In genomic region chr1:5992034-5992813, GRCh38 we compare ENCODE assay signal across 8 cellular contexts. TPM values are rescaled to one million over a fixed set of nuclear protein-coding genes. Genes with fewer than 3 reads are reported as not detected.
DNase-seq lines count a peak whose midpoint lies in the region; ATAC-seq, FAIRE-seq and TF ChIP-seq lines count a peak whose summit lies in the region.

NPHP4 (minus strand) TSS chr1:5992425; CDS start chr1:5986289, 6,136 bp downstream.

- FAIRE-seq in kidney (lab: Jason Lieb, UNC) = peak; percentile 99

- peaks cover 23% of the 10 kb centered on the region for H3K4me1 Mint-ChIP-seq in chondrocyte (ENCODE audit: low read depth)

- H3K36me3 Mint-ChIP-seq in chondrocyte (ENCODE audit: low read depth) = no peaks in the 10 kb centered on the region

- peak within 1 kb of the TSS; percentile 73 to 75 for H3K4me3 ChIP-seq in kidney (ENCODE audit: low read length in 2 of 2)

- H3K4me1 ChIP-seq in kidney (ENCODE audit: control insufficient read depth in 1 of 2, insufficient read depth in 1 of 2, low read depth in 1 of 2, low read length in 2 of 2) = peaks cover 0 to 13% of the 10 kb centered on the region in 2 donors

- peak within 1 kb of the TSS; percentile 82 for H3K4me3 Mint-ChIP-seq in chondrocyte (ENCODE audit: unreplicated experiment)

- TF ChIP-seq CTCF in chondrocyte (IDR thresholded peaks at IDR 0.05) = peak; percentile 12
- no peak for TF ChIP-seq CTCF in kidney (IDR thresholded peaks at IDR 0.05; ENCODE audit: borderline replicate concordance, extremely low read depth, insufficient read depth)

- peak within 1 kb of the TSS; percentile 85 to 89 for H3K27ac ChIP-seq in kidney (ENCODE audit: low read depth in 2 of 2, low read length in 2 of 2)

- H3K36me3 ChIP-seq in kidney (ENCODE audit: control insufficient read depth in 1 of 2, insufficient read depth in 2 of 2, low read length in 2 of 2) = no peaks in the 10 kb centered on the region

- H3K9ac ChIP-seq in kidney (ENCODE audit: low read length in 2 of 2) = peak within 1 kb of the TSS in 1 of 2 donors; percentile 28

- no peaks in the 10 kb centered on the region for H3K27me3 Mint-ChIP-seq in chondrocyte (ENCODE audit: low read depth)

- H3K9me3 ChIP-seq in kidney (ENCODE audit: control insufficient read depth in 1 of 2, low read length in 2 of 2) = no peaks in the 10 kb centered on the region

- DNase-seq in AG20443 (ENCODE audit: low spot score) (peak; percentile 99), NCI-H510A treated with DMSO at 0.1 percent for 48 hours (lab: John Stamatoyannopoulos, UW) (peak; percentile 100), chondrocyte (ENCODE audit: low spot score) (peak; percentile 100), kidney (peak; percentile 100)
- peak; percentile 98 to 99 for DNase-seq in activated CD4-positive, alpha-beta T cell treated with anti-CD3 and anti-CD28 coated beads for 24 hours (ENCODE audit: low read depth in 2 of 2)
- DNase-seq in stimulated activated CD4-positive, alpha-beta T cell treated with anti-CD3 and anti-CD28 coated beads, Interleukin-15, amount 100 ng/mL, for 24 hours = peak; percentile 99

- ATAC-seq in GM19043 (IDR thresholded peaks at IDR 0.05; ENCODE audit: low read depth, unreplicated experiment) = peak; percentile 90
- peak; percentile 87 for ATAC-seq in HG03378 (IDR thresholded peaks at IDR 0.05; ENCODE audit: unreplicated experiment)

- no peaks in the 10 kb centered on the region for H3K9me3 Mint-ChIP-seq in chondrocyte (ENCODE audit: low read depth)

- H3K27ac Mint-ChIP-seq in chondrocyte (ENCODE audit: unreplicated experiment) = peak within 1 kb of the TSS; percentile 70

- intact Hi-C loops in kidney (cut with DNase I) = no loop called here

RNA-seq across cellular contexts. Expression of gene NPHP4, which starts in this region (rescaled TPM):
- total RNA-seq in chondrocyte = 7.6 to 11.9 TPM (median 8.7 TPM) in 3 replicates
- 16.1 TPM for total RNA-seq in kidney
- 2.9 TPM for polyA plus RNA-seq in kidney (ENCODE audit: insufficient read depth, low read depth, low replicate concordance)

Comparison
In these comparisons a context has a peak if more than half of its experiments do, and no peak if none do; other contexts are left out.
1. Peak in every context shown above with its lines: DNase-seq, ATAC-seq, H3K4me3 ChIP-seq and H3K27ac ChIP-seq.